In genomic region chr5:43077446-43078191, GRCh38 we compare ENCODE assay signal across 1 cellular context.
TF ChIP-seq lines count a peak whose summit lies in the region.
"Not testable (repeated sequence)": the region's sequence is repeated elsewhere in the genome, so short reads cannot be mapped to it uniquely, and the experiment has no call there.

No MANE protein-coding gene starts in this region.

TF ChIP-seq in K562, 482 proteins besides CTCF, POLR2A, EP300 and RAD21:
- not testable (repeated sequence) for TF ChIP-seq NR2C1 (IDR thresholded peaks at IDR 0.05); ZNF740 (CRISPR knock-in tag; IDR thresholded peaks at IDR 0.05); NR4A1 (CRISPR knock-in tag; IDR thresholded peaks at IDR 0.05)
- peak; percentile 37; the same call in 1 of the 2 replicates for TF ChIP-seq NR2C1 (tag; IDR thresholded peaks at IDR 0.05)
- 0 out of 2 replicates have a peak, but pooled peaks have one; percentile 17 for TF ChIP-seq CXXC5 (CRISPR knock-in tag; IDR thresholded peaks at IDR 0.05)
- TF ChIP-seq ZNF592 (IDR thresholded peaks at IDR 0.05) = peak; percentile 90
- TF ChIP-seq PTRF (tag; IDR thresholded peaks at IDR 0.05) = peak; percentile 55
- peak; percentile 82 for TF ChIP-seq DMBX1 (CRISPR knock-in tag; IDR thresholded peaks at IDR 0.05; ENCODE audit: borderline replicate concordance)
- peak; percentile 69 for TF ChIP-seq PTTG1 (tag; IDR thresholded peaks at IDR 0.05; ENCODE audit: low read depth)
- peak; percentile 72; the same call in 1 of the 2 replicates for TF ChIP-seq ZNF311 (CRISPR knock-in tag; IDR thresholded peaks at IDR 0.05)
- 0 out of 2 replicates have a peak, but pooled peaks have one; percentile 48 for TF ChIP-seq GTF2A2 (tag; IDR thresholded peaks at IDR 0.05)
- TF ChIP-seq ZNF79 (CRISPR knock-in tag; IDR thresholded peaks at IDR 0.05; ENCODE audit: low read depth) = 0 out of 2 replicates have a peak, but pooled peaks have one; percentile 26
- 0 out of 2 replicates have a peak, but pooled peaks have one; percentile 16 for TF ChIP-seq HINFP (tag; conservative IDR thresholded peaks at IDR 0.05; ENCODE audit: low read depth)
- TF ChIP-seq ZNF740 (tag; IDR thresholded peaks at IDR 0.05) = 0 out of 4 replicates have a peak, but pooled peaks of 1 of the 2 experiments have one; percentile 46
- 0 out of 2 replicates have a peak, but pooled peaks have one; percentile 26 for TF ChIP-seq DIDO1 (tag; IDR thresholded peaks at IDR 0.05; ENCODE audit: low read depth)
- peak; percentile 93 for TF ChIP-seq CREB3 (tag; conservative IDR thresholded peaks at IDR 0.05; ENCODE audit: low read depth)
- TF ChIP-seq SPI1 (IDR thresholded peaks at IDR 0.05; ENCODE audit: borderline replicate concordance, low read depth, low read length) = 0 out of 2 replicates have a peak, but pooled peaks have one; percentile 29
- TF ChIP-seq NR4A1 (tag; IDR thresholded peaks at IDR 0.05) = 0 out of 2 replicates have a peak, but pooled peaks have one; percentile 54
- TF ChIP-seq DDX20 (tag; IDR thresholded peaks at IDR 0.05; ENCODE audit: low read depth) = peak; percentile 74; the same call in 1 of the 2 replicates
- 0 out of 2 replicates have a peak, but pooled peaks have one; percentile 15 for TF ChIP-seq ZNF134 (CRISPR knock-in tag; conservative IDR thresholded peaks at IDR 0.05)
- TF ChIP-seq SMAD3 (CRISPR knock-in tag; conservative IDR thresholded peaks at IDR 0.05) = 0 out of 2 replicates have a peak, but pooled peaks have one; percentile 6
- TF ChIP-seq ZBTB17 (CRISPR knock-in tag; IDR thresholded peaks at IDR 0.05) = 0 out of 2 replicates have a peak, but pooled peaks have one; percentile 22
